7 cellular contexts compared by ENCODE assay signal in the genomic region with DNA sequence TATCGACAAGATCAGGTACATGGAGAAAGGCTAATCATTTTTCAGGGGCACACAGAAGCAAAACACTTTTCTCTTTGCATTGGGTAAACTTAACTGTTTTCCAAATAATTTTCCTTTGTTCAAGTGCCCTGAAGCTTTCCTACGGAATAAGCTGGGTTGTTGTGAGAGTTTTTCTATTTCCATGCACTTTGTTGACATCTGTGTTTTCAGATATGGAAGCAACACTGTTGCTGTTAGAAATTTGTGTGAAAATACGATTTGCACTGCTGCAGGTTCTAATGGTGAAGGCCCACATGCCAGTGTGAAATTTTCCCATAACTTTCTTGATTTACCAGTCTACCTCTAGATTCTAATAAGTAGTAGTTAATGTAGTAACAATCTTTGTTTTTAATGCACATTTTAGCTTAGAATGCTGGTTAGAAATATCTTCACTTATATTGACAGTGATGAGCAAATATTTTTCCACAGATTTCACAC. TPM values are rescaled to one million over a fixed set of nuclear protein-coding genes. Genes with fewer than 3 reads are reported as not detected.
DNase-seq lines count a peak whose midpoint lies in the region; ATAC-seq, FAIRE-seq and TF ChIP-seq lines count a peak whose summit lies in the region.

No MANE protein-coding gene starts in this region.

- TF ChIP-seq CTCF in kidney (IDR thresholded peaks at IDR 0.05; ENCODE audit: borderline replicate concordance, extremely low read depth, insufficient read depth): no peak

- H3K27ac ChIP-seq in HUES6 (ENCODE audit: low read depth, low read length): peak overlapping the region; percentile 75
- H3K27ac ChIP-seq in angular gyrus (ENCODE audit: low read depth, low read length): peak overlapping the region; percentile 62
- H3K27ac ChIP-seq in kidney (ENCODE audit: low read depth in 2 of 2, low read length in 2 of 2): peak overlapping the region; percentile 73 to 82
- H3K27ac ChIP-seq in subcutaneous abdominal adipose tissue (ENCODE audit: low read depth, low read length): peak overlapping the region; percentile 93

- ATAC-seq in GM21447 (IDR thresholded peaks at IDR 0.05; ENCODE audit: unreplicated experiment): no peak

- DNase-seq in kidney (no peak), NCI-H1417 treated with DMSO at 0.1 percent for 48 hours (lab: John Stamatoyannopoulos, UW) (no peak), NCI-H526 (lab: John Stamatoyannopoulos, UW) (no peak)

- H3K9ac ChIP-seq in HUES6 (ENCODE audit: low read length): peak overlapping the region; percentile 85
- H3K9ac ChIP-seq in kidney (ENCODE audit: low read length in 2 of 2): peak overlapping the region; percentile 44 to 88
- peak overlapping the region; percentile 12 to 67 (median 58) for H3K9ac ChIP-seq in subcutaneous abdominal adipose tissue (ENCODE audit: low read length in 5 of 5)

- H3K4me3 ChIP-seq in HUES6 (ENCODE audit: low read depth, low read length) (peak overlapping the region; percentile 78), kidney (ENCODE audit: low read length in 2 of 2) (peak overlapping the region; percentile 81 to 89), subcutaneous abdominal adipose tissue (ENCODE audit: low read depth in 1 of 5, low read length in 5 of 5) (peak overlapping the region; percentile 60 to 87 (median 75))

- peaks cover 8% of the 10 kb centered on the region; the same call in 1 of the 2 replicates for H3K36me3 ChIP-seq in HUES6 (ENCODE audit: control insufficient read depth, insufficient read depth, low read length)
- H3K36me3 ChIP-seq in kidney (ENCODE audit: control insufficient read depth in 1 of 2, insufficient read depth in 2 of 2, low read length in 2 of 2): no peaks in the 10 kb centered on the region
- peaks cover 0 to 5% (median 0%) of the 10 kb centered on the region in 5 donors for H3K36me3 ChIP-seq in subcutaneous abdominal adipose tissue (ENCODE audit: control insufficient read depth in 5 of 5, insufficient read depth in 5 of 5, low read length in 5 of 5)

- H3K9me3 ChIP-seq in HUES6 (ENCODE audit: control insufficient read depth, insufficient read depth, low read depth, low read length) (no peaks in the 10 kb centered on the region), kidney (ENCODE audit: control insufficient read depth in 1 of 2, low read length in 2 of 2) (no peaks in the 10 kb centered on the region), subcutaneous abdominal adipose tissue (ENCODE audit: control insufficient read depth in 5 of 5, low read length in 5 of 5) (no peaks in the 10 kb centered on the region)

- H3K27me3 ChIP-seq in HUES6 (ENCODE audit: control insufficient read depth, insufficient read depth, low read length) (no peaks in the 10 kb centered on the region), subcutaneous abdominal adipose tissue (ENCODE audit: control insufficient read depth in 5 of 5, insufficient read depth in 4 of 5, low read length in 5 of 5) (no peaks in the 10 kb centered on the region)

- intact Hi-C loops in kidney (cut with DNase I): no loop called here

- no peak for FAIRE-seq in kidney (lab: Jason Lieb, UNC)

- H3K4me1 ChIP-seq in HUES6 (ENCODE audit: control insufficient read depth, insufficient read depth, low read length) (peaks cover 24% of the 10 kb centered on the region), kidney (ENCODE audit: control insufficient read depth in 1 of 2, insufficient read depth in 1 of 2, low read depth in 1 of 2, low read length in 2 of 2) (peaks cover 23 to 38% of the 10 kb centered on the region in 2 donors), subcutaneous abdominal adipose tissue (ENCODE audit: control insufficient read depth in 5 of 5, insufficient read depth in 5 of 5, low read length in 5 of 5) (peaks cover 0 to 59% (median 55%) of the 10 kb centered on the region in 5 donors)

RNA-seq across cellular contexts. Expression of gene NFYC, which starts 18.3 kb away (rescaled TPM):
- total RNA-seq in kidney: 69.3 TPM
- polyA plus RNA-seq in kidney (ENCODE audit: insufficient read depth, low read depth, low replicate concordance): 52.1 TPM

RNA-seq across cellular contexts. Expression of gene RIMS3, which starts 44.4 kb away (rescaled TPM):
- total RNA-seq in kidney: 6.2 TPM
- polyA plus RNA-seq in kidney (ENCODE audit: insufficient read depth, low read depth, low replicate concordance): 1.6 TPM
